Comparison of ENCODE assay signal across 1 cellular context in genomic region chr21:44295646-44296045, GRCh38.
A peak's percentile ranks its signal among the peaks of the same experiment; 100 is the strongest.
TF ChIP-seq lines count a peak whose summit lies in the region.

No MANE protein-coding gene starts in this region.

TF ChIP-seq in GM12878, 131 proteins besides CTCF, POLR2A, EP300 and RAD21:
- TF ChIP-seq E2F8 (IDR thresholded peaks at IDR 0.05; ENCODE audit: low read depth, partially characterized antibody) (no peak), RFX5 (IDR thresholded peaks at IDR 0.05; ENCODE audit: low read depth, low read length) (no peak), SMC3 (IDR thresholded peaks at IDR 0.05; ENCODE audit: borderline replicate concordance, low read length) (no peak), ZBTB4 (CRISPR knock-in tag; IDR thresholded peaks at IDR 0.05) (no peak), RB1 (IDR thresholded peaks at IDR 0.05; ENCODE audit: borderline replicate concordance) (no peak), CHD4 (IDR thresholded peaks at IDR 0.05) (no peak), CBX5 (IDR thresholded peaks at IDR 0.05; ENCODE audit: low read depth) (no peak), NBN (IDR thresholded peaks at IDR 0.05) (no peak), TAF1 (IDR thresholded peaks at IDR 0.05; ENCODE audit: borderline replicate concordance, low read depth, low read length) (no peak), POU2F2 (IDR thresholded peaks at IDR 0.05; ENCODE audit: borderline replicate concordance, low read depth, low read length) (no peak), MTA2 (IDR thresholded peaks at IDR 0.05; ENCODE audit: low read depth) (peak; percentile 31; the same call in 1 of the 2 replicates), KLF5 (IDR thresholded peaks at IDR 0.05; ENCODE audit: partially characterized antibody) (no peak), ZNF622 (IDR thresholded peaks at IDR 0.05) (no peak), HSF1 (IDR thresholded peaks at IDR 0.05; ENCODE audit: low read depth, low read length) (no peak), ZZZ3 (IDR thresholded peaks at IDR 0.05; ENCODE audit: control insufficient read depth, insufficient read length, low read depth) (no peak), IRF4 (IDR thresholded peaks at IDR 0.05; ENCODE audit: low read depth, low read length) (no peak), PKNOX1 (IDR thresholded peaks at IDR 0.05) (no peak), RCOR1 (conservative IDR thresholded peaks at IDR 0.05; ENCODE audit: low read depth, low read length) (no peak), CBX3 (IDR thresholded peaks at IDR 0.05; ENCODE audit: borderline replicate concordance, low read depth) (no peak), IRF5 (IDR thresholded peaks at IDR 0.05; ENCODE audit: borderline replicate concordance) (no peak), EED (IDR thresholded peaks at IDR 0.05; ENCODE audit: low read depth) (peak; percentile 64; the same call in 1 of the 2 replicates), PAX8 (IDR thresholded peaks at IDR 0.05) (no peak), NR2C1 (IDR thresholded peaks at IDR 0.05) (no peak), BMI1 (IDR thresholded peaks at IDR 0.05; ENCODE audit: borderline replicate concordance) (no peak), EGR1 (IDR thresholded peaks at IDR 0.05; ENCODE audit: borderline replicate concordance in 1 of 2, low read depth in 2 of 2, low read length in 2 of 2) (0 out of 3 replicates have a peak, but pooled peaks of 1 of the 2 experiments have one; percentile 32), ZNF687 (IDR thresholded peaks at IDR 0.05) (0 out of 2 replicates have a peak, but pooled peaks have one; percentile 27), HCFC1 (IDR thresholded peaks at IDR 0.05; ENCODE audit: low read length) (no peak), RELB (IDR thresholded peaks at IDR 0.05; ENCODE audit: low read depth) (peak; percentile 76; the same call in 1 of the 2 replicates), SP1 (IDR thresholded peaks at IDR 0.05; ENCODE audit: low read depth, low read length) (no peak), YBX1 (IDR thresholded peaks at IDR 0.05) (no peak), TBL1XR1 (IDR thresholded peaks at IDR 0.05; ENCODE audit: low read depth, low read length) (no peak), LARP7 (IDR thresholded peaks at IDR 0.05) (no peak), MEF2B (IDR thresholded peaks at IDR 0.05; ENCODE audit: partially characterized antibody, poor library complexity, severe bottlenecking) (no peak), NKRF (conservative IDR thresholded peaks at IDR 0.05) (no peak), BCL11A (IDR thresholded peaks at IDR 0.05; ENCODE audit: low read depth, low read length) (no peak), CBFB (IDR thresholded peaks at IDR 0.05; ENCODE audit: low read depth) (no peak)
